In genomic region chr5:140488914-140489313, GRCh38 we compare ENCODE assay signal across 1 cellular context.
TF ChIP-seq lines count a peak whose summit lies in the region.

No MANE protein-coding gene starts in this region.

TF ChIP-seq in SK-N-SH treated with all-trans-retinoic acid at 6 μM for 48 hours, 23 proteins besides CTCF, POLR2A, EP300 and RAD21 (continued from another document):
- TF ChIP-seq, protein P1, sequence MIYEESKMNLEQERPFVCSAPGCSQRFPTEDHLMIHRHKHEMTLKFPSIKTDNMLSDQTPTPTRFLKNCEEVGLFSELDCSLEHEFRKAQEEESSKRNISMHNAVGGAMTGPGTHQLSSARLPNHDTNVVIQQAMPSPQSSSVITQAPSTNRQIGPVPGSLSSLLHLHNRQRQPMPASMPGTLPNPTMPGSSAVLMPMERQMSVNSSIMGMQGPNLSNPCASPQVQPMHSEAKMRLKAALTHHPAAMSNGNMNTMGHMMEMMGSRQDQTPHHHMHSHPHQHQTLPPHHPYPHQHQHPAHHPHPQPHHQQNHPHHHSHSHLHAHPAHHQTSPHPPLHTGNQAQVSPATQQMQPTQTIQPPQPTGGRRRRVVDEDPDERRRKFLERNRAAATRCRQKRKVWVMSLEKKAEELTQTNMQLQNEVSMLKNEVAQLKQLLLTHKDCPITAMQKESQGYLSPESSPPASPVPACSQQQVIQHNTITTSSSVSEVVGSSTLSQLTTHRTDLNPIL (CRISPR knock-in tag; IDR thresholded peaks at IDR 0.05; ENCODE audit: low read depth) = no peak
- no peak for TF ChIP-seq SNAI2 (CRISPR knock-in tag; IDR thresholded peaks at IDR 0.05)
- no peak for TF ChIP-seq ZFP30 (CRISPR knock-in tag; IDR thresholded peaks at IDR 0.05)
TF ChIP-seq in SK-N-SH treated with all-trans-retinoic acid at 6 μM for 48 hours: peak in this region for 0.
